ENCODE assay signal across 1 cellular context in genomic region chr2:202408546-202409140, GRCh38.
TF ChIP-seq lines count a peak whose summit lies in the region.

No MANE protein-coding gene starts in this region.

TF ChIP-seq in WTC11, 78 proteins besides CTCF, POLR2A, EP300 and RAD21 (continued from another document):
- no peak for TF ChIP-seq AR (CRISPR knock-in tag; IDR thresholded peaks at IDR 0.05)
- TF ChIP-seq HMGA2 (CRISPR knock-in tag; IDR thresholded peaks at IDR 0.05), result no peak
- no peak for TF ChIP-seq IRF1 (CRISPR knock-in tag; IDR thresholded peaks at IDR 0.05)
- no peak for TF ChIP-seq JUN (CRISPR knock-in tag; IDR thresholded peaks at IDR 0.05)
- TF ChIP-seq, protein P1, sequence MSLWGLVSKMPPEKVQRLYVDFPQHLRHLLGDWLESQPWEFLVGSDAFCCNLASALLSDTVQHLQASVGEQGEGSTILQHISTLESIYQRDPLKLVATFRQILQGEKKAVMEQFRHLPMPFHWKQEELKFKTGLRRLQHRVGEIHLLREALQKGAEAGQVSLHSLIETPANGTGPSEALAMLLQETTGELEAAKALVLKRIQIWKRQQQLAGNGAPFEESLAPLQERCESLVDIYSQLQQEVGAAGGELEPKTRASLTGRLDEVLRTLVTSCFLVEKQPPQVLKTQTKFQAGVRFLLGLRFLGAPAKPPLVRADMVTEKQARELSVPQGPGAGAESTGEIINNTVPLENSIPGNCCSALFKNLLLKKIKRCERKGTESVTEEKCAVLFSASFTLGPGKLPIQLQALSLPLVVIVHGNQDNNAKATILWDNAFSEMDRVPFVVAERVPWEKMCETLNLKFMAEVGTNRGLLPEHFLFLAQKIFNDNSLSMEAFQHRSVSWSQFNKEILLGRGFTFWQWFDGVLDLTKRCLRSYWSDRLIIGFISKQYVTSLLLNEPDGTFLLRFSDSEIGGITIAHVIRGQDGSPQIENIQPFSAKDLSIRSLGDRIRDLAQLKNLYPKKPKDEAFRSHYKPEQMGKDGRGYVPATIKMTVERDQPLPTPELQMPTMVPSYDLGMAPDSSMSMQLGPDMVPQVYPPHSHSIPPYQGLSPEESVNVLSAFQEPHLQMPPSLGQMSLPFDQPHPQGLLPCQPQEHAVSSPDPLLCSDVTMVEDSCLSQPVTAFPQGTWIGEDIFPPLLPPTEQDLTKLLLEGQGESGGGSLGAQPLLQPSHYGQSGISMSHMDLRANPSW (CRISPR knock-in tag; conservative IDR thresholded peaks at IDR 0.05; ENCODE audit: low read depth), result no peak
- TF ChIP-seq ZNF219 (CRISPR knock-in tag; IDR thresholded peaks at IDR 0.05; ENCODE audit: borderline replicate concordance), result no peak
- no peak for TF ChIP-seq E2F5 (CRISPR knock-in tag; IDR thresholded peaks at IDR 0.05)
- no peak for TF ChIP-seq NR2C2 (CRISPR knock-in tag; IDR thresholded peaks at IDR 0.05)
- TF ChIP-seq NFE2L1 (CRISPR knock-in tag; IDR thresholded peaks at IDR 0.05), result no peak
TF ChIP-seq in WTC11: peak in this region for 0.
